15 cellular contexts compared by ENCODE assay signal in the genomic region with DNA sequence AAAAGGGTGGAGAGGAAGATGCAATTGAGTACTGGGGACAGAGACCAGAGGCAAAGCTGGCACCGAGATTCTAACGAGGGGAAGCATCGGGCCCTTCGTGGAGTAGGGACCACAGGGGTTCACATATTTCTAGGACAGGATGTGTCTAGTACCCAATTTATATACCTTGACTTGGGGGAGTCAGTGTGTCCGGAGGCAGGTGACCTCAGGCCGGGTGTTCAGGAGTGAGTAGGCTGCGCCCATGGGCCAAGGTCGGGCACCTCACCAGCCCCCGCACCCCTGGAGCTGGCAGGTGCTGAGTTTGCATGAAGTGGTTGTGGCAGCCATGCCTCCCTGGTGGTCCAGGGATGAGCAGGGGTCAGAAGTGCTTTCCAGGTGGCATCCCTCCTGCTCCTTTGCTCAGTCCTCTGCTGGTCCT. TPM values are rescaled to one million over a fixed set of nuclear protein-coding genes. Genes with fewer than 3 reads are reported as not detected.
DNase-seq lines count a peak whose midpoint lies in the region; TF ChIP-seq lines count a peak whose summit lies in the region.
"Had no signal": no experiment of that assay in that cellular context is flagged by ENCODE, and none has a peak within 500 bp of the region (broad histone marks: within the 10 kb centered on the region; RNA-seq: fewer than 3 reads in every experiment).

No MANE protein-coding gene starts in this region.

- H3K9ac ChIP-seq in BLaER1 treated with 17β-estradiol and CSF1 and Interleukin-3, amounts not matched to agents 10 nM and 100 nM, result peak overlapping the region in 1 of 11 experiments; percentile 39; a peak in 1 of 22 replicates

- H3K36me3 ChIP-seq in BLaER1 treated with 17β-estradiol and CSF1 and Interleukin-3, amounts not matched to agents 10 nM and 100 nM, result no peaks in the 10 kb centered on the region
- H3K36me3 ChIP-seq in esophagus muscularis mucosa, result no peaks in the 10 kb centered on the region
- H3K36me3 ChIP-seq in muscle layer of duodenum (ENCODE audit: control insufficient read depth in 1 of 2, insufficient read depth in 2 of 2, low read length in 2 of 2), result no peaks in the 10 kb centered on the region
- no peaks in the 10 kb centered on the region for H3K36me3 ChIP-seq in suprapubic skin

- TF ChIP-seq EP300 in esophagus muscularis mucosa (IDR thresholded peaks at IDR 0.05) (no peak), suprapubic skin (IDR thresholded peaks at IDR 0.05) (no peak)

- 83% methylated on average over 9 of the region's 9 CpGs for WGBS in esophagus muscularis mucosa
- 84% methylated on average over 7 of the region's 9 CpGs for WGBS in suprapubic skin

- no peak for TF ChIP-seq CTCF in esophagus muscularis mucosa (IDR thresholded peaks at IDR 0.05)
- TF ChIP-seq CTCF in suprapubic skin (IDR thresholded peaks at IDR 0.05), result no peak

- no peak overlapping the region for H3K27ac ChIP-seq in BLaER1 treated with 17β-estradiol and CSF1 and Interleukin-3, amounts not matched to agents 10 nM and 100 nM
- H3K27ac ChIP-seq in esophagus muscularis mucosa (replicated peaks in 1 of 4), result peak overlapping the region; percentile 81 to 93 (median 85)
- H3K27ac ChIP-seq in muscle layer of duodenum (ENCODE audit: low read length), result peak overlapping the region; percentile 74
- peak overlapping the region; percentile 42 for H3K27ac ChIP-seq in suprapubic skin

- no peak overlapping the region for H3K4me3 ChIP-seq in BLaER1 treated with 17β-estradiol and CSF1 and Interleukin-3, amounts not matched to agents 10 nM and 100 nM
- H3K4me3 ChIP-seq in esophagus muscularis mucosa, result no peak overlapping the region
- no peak overlapping the region for H3K4me3 ChIP-seq in muscle layer of duodenum (ENCODE audit: low read depth in 1 of 2, low read length in 2 of 2)
- H3K4me3 ChIP-seq in suprapubic skin, result no peak overlapping the region
- H3K4me3 ChIP-seq: smooth muscle cell had no signal

- H3K27me3 Mint-ChIP-seq in activated naive CD8-positive, alpha-beta T cell treated with anti-CD3 and anti-CD28 coated beads for 36 hours, result peaks cover 25% of the 10 kb centered on the region

- no peak overlapping the region for H3K27ac Mint-ChIP-seq in activated naive CD8-positive, alpha-beta T cell treated with anti-CD3 and anti-CD28 coated beads for 36 hours
- H3K27ac Mint-ChIP-seq: activated naive CD4-positive, alpha-beta T cell treated with anti-CD3 and anti-CD28 coated beads, Interleukin-2, amount 50 U/mL, for 24 hours; activated T-helper 1 cell treated with anti-CD3 and anti-CD28 coated beads, Interleukin-12 subunit alpha, Interleukin-12 subunit beta, Interleukin-2, Interleukin-4 antibody, amounts not matched to agents 30 ng/mL and 10 ng/mL and 1 ng/mL, durations not matched to agents 14 hours and 24 hours and 36 hours; HFFc6 had no signal

- peaks cover 0 to 8% (median 3%) of the 10 kb centered on the region in 11 experiments; a peak in 17 of 22 replicates for H3K9me3 ChIP-seq in BLaER1 treated with 17β-estradiol and CSF1 and Interleukin-3, amounts not matched to agents 10 nM and 100 nM (replicated peaks in 1 of 11)
- H3K9me3 ChIP-seq in esophagus muscularis mucosa, result no peaks in the 10 kb centered on the region
- no peaks in the 10 kb centered on the region for H3K9me3 ChIP-seq in muscle layer of duodenum (ENCODE audit: control insufficient read depth in 1 of 2, low read length in 2 of 2)
- H3K9me3 ChIP-seq in suprapubic skin, result no peaks in the 10 kb centered on the region

- H4K20me1 ChIP-seq in BLaER1 treated with 17β-estradiol and CSF1 and Interleukin-3, amounts not matched to agents 10 nM and 100 nM, result peaks cover 0 to 4% (median 0%) of the 10 kb centered on the region in 11 experiments; a peak in 2 of 22 replicates

- no peak overlapping the region for H3K4me3 Mint-ChIP-seq in activated naive CD8-positive, alpha-beta T cell treated with anti-CD3 and anti-CD28 coated beads for 36 hours

- intact Hi-C loops in esophagus muscularis mucosa (cut with DNase I), result no loop called here

- TF ChIP-seq POLR2A in esophagus muscularis mucosa (IDR thresholded peaks at IDR 0.05; ENCODE audit: low read depth) (no peak), suprapubic skin (IDR thresholded peaks at IDR 0.05) (no peak)

- H3K36me3 Mint-ChIP-seq in activated naive CD8-positive, alpha-beta T cell treated with anti-CD3 and anti-CD28 coated beads for 36 hours, result no peaks in the 10 kb centered on the region
- H3K36me3 Mint-ChIP-seq: activated naive CD4-positive, alpha-beta T cell treated with anti-CD3 and anti-CD28 coated beads, Interleukin-2, amount 50 U/mL, for 24 hours; CD4-positive, CD25-positive, alpha-beta regulatory T cell had no signal

- H3K4me1 Mint-ChIP-seq in activated naive CD8-positive, alpha-beta T cell treated with anti-CD3 and anti-CD28 coated beads for 36 hours, result peaks cover 20% of the 10 kb centered on the region

- no peaks in the 10 kb centered on the region for H3K9me3 Mint-ChIP-seq in activated naive CD8-positive, alpha-beta T cell treated with anti-CD3 and anti-CD28 coated beads for 36 hours
- H3K9me3 Mint-ChIP-seq: activated naive CD4-positive, alpha-beta T cell treated with anti-CD3 and anti-CD28 coated beads, Interleukin-2, amount 50 U/mL, for 24 hours; activated T-helper 1 cell treated with anti-CD3 and anti-CD28 coated beads, Interleukin-12 subunit alpha, Interleukin-12 subunit beta, Interleukin-2, Interleukin-4 antibody, amounts not matched to agents 30 ng/mL and 10 ng/mL and 1 ng/mL, durations not matched to agents 14 hours and 24 hours and 36 hours; HFFc6; stimulated activated naive CD8-positive, alpha-beta T cell treated with anti-CD3 and anti-CD28 coated beads, Interleukin-15, amount 100 ng/mL, for 72 hours had no signal

- DNase-seq in esophagus muscularis mucosa (ENCODE audit: extremely low spot score) (no peak), suprapubic skin (ENCODE audit: low spot score in 2 of 2) (no peak), T-helper 9 cell (no peak), SIG-M5 (lab: John Stamatoyannopoulos, UW) (no peak)
- DNase-seq in activated naive CD8-positive, alpha-beta T cell treated with anti-CD3 and anti-CD28 coated beads for 36 hours, result no peak
- no peak for DNase-seq in central memory CD4-positive, alpha-beta T cell
- DNase-seq: NCI-H524 treated with DMSO at 0.1 percent for 48 hours had no signal

- H3K4me1 ChIP-seq in BLaER1 treated with 17β-estradiol and CSF1 and Interleukin-3, amounts not matched to agents 10 nM and 100 nM, result peaks cover 22 to 48% (median 38%) of the 10 kb centered on the region in 10 experiments
- H3K4me1 ChIP-seq in esophagus muscularis mucosa (peaks cover 18 to 56% (median 47%) of the 10 kb centered on the region in 4 donors), muscle layer of duodenum (ENCODE audit: control insufficient read depth in 1 of 2, insufficient read depth in 2 of 2, low read length in 2 of 2) (peaks cover 5 to 33% of the 10 kb centered on the region in 2 donors), suprapubic skin (peaks cover 39% of the 10 kb centered on the region)

- peaks cover 10 to 20% (median 18%) of the 10 kb centered on the region in 11 experiments; a peak in 14 of 22 replicates for H3K27me3 ChIP-seq in BLaER1 treated with 17β-estradiol and CSF1 and Interleukin-3, amounts not matched to agents 10 nM and 100 nM
- H3K27me3 ChIP-seq in esophagus muscularis mucosa (no peaks in the 10 kb centered on the region), muscle layer of duodenum (ENCODE audit: low read depth, low read length) (no peaks in the 10 kb centered on the region), suprapubic skin (no peaks in the 10 kb centered on the region)

- H3K4me2 ChIP-seq in BLaER1 treated with 17β-estradiol and CSF1 and Interleukin-3, amounts not matched to agents 10 nM and 100 nM, result peak overlapping the region; percentile 62 to 82 (median 76); a peak in 21 of 22 replicates
- H3K4me2 ChIP-seq: smooth muscle cell had no signal

RNA-seq across cellular contexts. Expression of gene NXPH3, which starts 8.6 kb away (rescaled TPM):
- total RNA-seq in esophagus muscularis mucosa, result 10 to 100 TPM; 12.6 to 37.8 (median 21.2) TPM
- total RNA-seq in suprapubic skin, result 1 to 10 TPM; 1.3 to 5.0 (median 1.5) TPM
- under 1 TPM; 0.10 to 0.18 TPM for total RNA-seq in activated naive CD8-positive, alpha-beta T cell treated with anti-CD3 and anti-CD28 coated beads for 36 hours
- total RNA-seq: activated T-helper 1 cell treated with anti-CD3 and anti-CD28 coated beads, Interleukin-12 subunit alpha, Interleukin-12 subunit beta, Interleukin-2, Interleukin-4 antibody, amounts not matched to agents 30 ng/mL and 10 ng/mL and 1 ng/mL, durations not matched to agents 14 hours and 24 hours and 36 hours; CD4-positive, CD25-positive, alpha-beta regulatory T cell had no signal

Comparison
In these comparisons a context has a peak if more than half of its experiments do, and no peak if none do; other contexts are left out.
1. H3K27ac ChIP-seq: peak in esophagus muscularis mucosa (4 of 4), muscle layer of duodenum (single experiment) and suprapubic skin (single experiment); none in BLaER1 treated with 17β-estradiol and CSF1 and Interleukin-3, amounts not matched to agents 10 nM and 100 nM (0 of 11).